ENCODE assay signal across 12 cellular contexts in the genomic region with DNA sequence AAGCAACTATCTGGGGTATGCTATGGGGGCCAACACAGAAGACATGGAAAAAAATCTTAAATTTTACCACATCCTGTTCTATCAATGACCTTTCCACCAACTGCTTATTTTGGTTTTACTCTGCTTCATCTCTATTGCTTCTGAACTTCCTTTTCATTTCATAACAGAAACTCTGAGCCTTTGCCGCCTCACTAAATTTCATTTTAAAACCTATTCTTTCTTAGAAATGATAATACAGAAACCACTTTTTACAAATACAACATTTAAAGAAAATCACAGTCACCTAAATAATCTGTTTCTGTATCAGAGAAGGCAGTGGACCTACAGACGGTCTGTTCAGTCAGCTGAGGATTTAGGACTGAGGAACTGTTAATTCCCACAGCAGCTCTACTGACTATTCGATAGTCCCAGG.
DNase-seq lines count a peak whose midpoint lies in the region; ATAC-seq and TF ChIP-seq lines count a peak whose summit lies in the region.
"Had no signal": no experiment of that assay in that cellular context is flagged by ENCODE, and none has a peak within 500 bp of the region (broad histone marks: within the 10 kb centered on the region; RNA-seq: fewer than 3 reads in every experiment).

No MANE protein-coding gene starts in this region.

- peak overlapping the region; percentile 67 for H2AFZ ChIP-seq in osteoblast (ENCODE audit: low read length)

- CTCF ChIA-PET in CD4-positive, alpha-beta memory T cell (lab: Charles Lee; ENCODE audit: partially characterized antibody), result no interaction called here

- H3K27me3 ChIP-seq in osteoblast (ENCODE audit: insufficient read depth, low read length), result no peaks in the 10 kb centered on the region
- H3K27me3 ChIP-seq in SJCRH30, result no peaks in the 10 kb centered on the region
- H3K27me3 ChIP-seq in CD4-positive, alpha-beta memory T cell (ENCODE audit: insufficient read depth, low read length), result no peaks in the 10 kb centered on the region
- H3K27me3 ChIP-seq: left lung, tibial artery had no signal

- peaks cover 0 to 4% (median 0%) of the 10 kb centered on the region in 8 donors for H3K9me3 Mint-ChIP-seq in CD4-positive, alpha-beta memory T cell

- H3K27me3 Mint-ChIP-seq in CD4-positive, alpha-beta memory T cell, result no peaks in the 10 kb centered on the region

- TF ChIP-seq CTCF in osteoblast (IDR thresholded peaks at IDR 0.05; ENCODE audit: extremely low read depth, low read depth, low read length), result no peak

- no peaks in the 10 kb centered on the region for H3K36me3 ChIP-seq in osteoblast (ENCODE audit: insufficient read depth, low read length)
- H3K36me3 ChIP-seq in SJCRH30, result no peaks in the 10 kb centered on the region
- no peaks in the 10 kb centered on the region for H3K36me3 ChIP-seq in CD4-positive, alpha-beta memory T cell (ENCODE audit: insufficient read depth, low read length)
- H3K36me3 ChIP-seq: left lung, tibial artery had no signal

- POLR2A ChIA-PET in CD4-positive, alpha-beta memory T cell (lab: Charles Lee; ENCODE audit: partially characterized antibody), result no interaction called here

- H3K4me3 ChIP-seq in osteoblast (ENCODE audit: insufficient read depth, low read length) (no peak overlapping the region), SJCRH30 (no peak overlapping the region)
- H3K4me3 ChIP-seq in CD4-positive, alpha-beta memory T cell (ENCODE audit: low read length in 2 of 2), result no peak overlapping the region
- H3K4me3 ChIP-seq: left lung, tibial artery had no signal

- H3K36me3 Mint-ChIP-seq in CD4-positive, alpha-beta memory T cell, result no peaks in the 10 kb centered on the region

- no peak for DNase-seq in osteoblast (ENCODE audit: insufficient read length, low spot score, missing footprints)
- no peak for DNase-seq in retina
- DNase-seq in ureter (ENCODE audit: low spot score), result no peak
- DNase-seq in SJCRH30, result no peak
- no peak for DNase-seq in CD4-positive, alpha-beta memory T cell
- DNase-seq: activated naive CD4-positive, alpha-beta T cell; left lung; tibial artery had no signal

- no peak overlapping the region for H3K4me3 Mint-ChIP-seq in CD4-positive, alpha-beta memory T cell

- no peaks in the 10 kb centered on the region for H3K9me3 ChIP-seq in osteoblast (ENCODE audit: low read depth, low read length)
- H3K9me3 ChIP-seq in SJCRH30 (replicated peaks), result no peaks in the 10 kb centered on the region
- no peaks in the 10 kb centered on the region for H3K9me3 ChIP-seq in CD4-positive, alpha-beta memory T cell (ENCODE audit: control insufficient read depth in 1 of 2, low read length in 2 of 2)
- H3K9me3 ChIP-seq: left lung, tibial artery had no signal

- H3K4me1 ChIP-seq in osteoblast (ENCODE audit: insufficient read depth, low read length) (peaks cover 2% of the 10 kb centered on the region), SJCRH30 (no peaks in the 10 kb centered on the region)
- H3K4me1 ChIP-seq in CD4-positive, alpha-beta memory T cell (ENCODE audit: insufficient read depth, low read length), result no peaks in the 10 kb centered on the region
- H3K4me1 ChIP-seq: left lung had no signal

- H3K27ac Mint-ChIP-seq in CD4-positive, alpha-beta memory T cell, result no peak overlapping the region

- no peak overlapping the region for H3K27ac ChIP-seq in osteoblast (ENCODE audit: low read depth, low read length)
- H3K27ac ChIP-seq in SJCRH30, result no peak overlapping the region
- H3K27ac ChIP-seq in CD4-positive, alpha-beta memory T cell (ENCODE audit: low read depth, low read length), result no peak overlapping the region
- H3K27ac ChIP-seq: epithelial cell of prostate, left lung, tibial artery had no signal

- ATAC-seq in GM18873 (IDR thresholded peaks at IDR 0.05; ENCODE audit: low FRiP score, unreplicated experiment) (peak; percentile 63), GM21825 (IDR thresholded peaks at IDR 0.05; ENCODE audit: unreplicated experiment) (peak; percentile 55), HG03520 (IDR thresholded peaks at IDR 0.05; ENCODE audit: unreplicated experiment) (peak; percentile 57)
- ATAC-seq: left lung had no signal

- intact Hi-C loops in CD4-positive, alpha-beta memory T cell (cut with micrococcal nuclease), result no loop called here

- no peaks in the 10 kb centered on the region for H3K79me2 ChIP-seq in osteoblast (ENCODE audit: insufficient read depth, low read length)

- peak overlapping the region; percentile 54 for H3K4me2 ChIP-seq in osteoblast (ENCODE audit: insufficient read depth, low read length)

- peaks cover 0 to 4% (median 2%) of the 10 kb centered on the region in 4 donors for H3K4me1 Mint-ChIP-seq in CD4-positive, alpha-beta memory T cell

- no peaks in the 10 kb centered on the region for H4K20me1 ChIP-seq in osteoblast (ENCODE audit: insufficient read depth, low read length)
